ENCODE assay signal across 8 cellular contexts in genomic region chr9:129351642-129352151, GRCh38.
DNase-seq lines count a peak whose midpoint lies in the region; ATAC-seq, FAIRE-seq and TF ChIP-seq lines count a peak whose summit lies in the region.

No MANE protein-coding gene starts in this region.

- H3K27ac ChIP-seq in GM23338 (ENCODE audit: low read depth) (peak overlapping the region; percentile 76; the same call in 1 of the 2 replicates), gastroesophageal sphincter (peak overlapping the region in 3 of 4 donors; percentile 73 to 80 (median 74)), psoas muscle (peak overlapping the region; percentile 30)

- no peak for TF ChIP-seq POLR2A in gastroesophageal sphincter (IDR thresholded peaks at IDR 0.05)

- H3K9me2 ChIP-seq in GM23338 (ENCODE audit: insufficient read depth): no peaks in the 10 kb centered on the region

- H3K4me2 ChIP-seq in GM23338: peak overlapping the region; percentile 88

- H3K36me3 ChIP-seq in GM23338 (ENCODE audit: insufficient read depth) (no peaks in the 10 kb centered on the region), gastroesophageal sphincter (no peaks in the 10 kb centered on the region), psoas muscle (ENCODE audit: insufficient read depth in 1 of 2, low read depth in 1 of 2) (no peaks in the 10 kb centered on the region)

- intact Hi-C loops in psoas muscle (cut with DNase I): no loop called here

- no peaks in the 10 kb centered on the region for H4K20me1 ChIP-seq in GM23338 (replicated peaks; ENCODE audit: insufficient read depth)

- H3K79me2 ChIP-seq in GM23338 (replicated peaks; ENCODE audit: insufficient read depth): no peaks in the 10 kb centered on the region

- H3K4me3 ChIP-seq in GM23338: peak overlapping the region; percentile 85
- peak overlapping the region; percentile 15 to 54 for H3K4me3 ChIP-seq in gastroesophageal sphincter
- peak overlapping the region; percentile 46 for H3K4me3 ChIP-seq in psoas muscle

- DNase-seq in GM23338 (ENCODE audit: low spot score) (peak; percentile 73), T-cell (no peak), psoas muscle (no peak), foreskin melanocyte (no peak), frontal cortex (ENCODE audit: low spot score in 2 of 2) (no peak), putamen (ENCODE audit: low spot score) (no peak), NCI-H2029 (lab: John Stamatoyannopoulos, UW) (no peak)

- no peak for TF ChIP-seq EP300 in gastroesophageal sphincter (IDR thresholded peaks at IDR 0.05)

- peak overlapping the region; percentile 90 for H3K27ac Mint-ChIP-seq in GM23338
- no peak overlapping the region for H3K27ac Mint-ChIP-seq in T-cell

- H3K4me1 ChIP-seq in GM23338 (ENCODE audit: insufficient read depth): peaks cover 8% of the 10 kb centered on the region
- H3K4me1 ChIP-seq in gastroesophageal sphincter: peaks cover 0 to 34% (median 20%) of the 10 kb centered on the region in 3 donors
- H3K4me1 ChIP-seq in psoas muscle: peaks cover 7% of the 10 kb centered on the region

- peak overlapping the region; percentile 87; the same call in 1 of the 2 replicates for H2AFZ ChIP-seq in GM23338

- TF ChIP-seq CTCF in GM23338 (conservative IDR thresholded peaks at IDR 0.05; ENCODE audit: low read depth in 2 of 2) (no peak), gastroesophageal sphincter (IDR thresholded peaks at IDR 0.05) (no peak), psoas muscle (IDR thresholded peaks at IDR 0.05) (no peak)

- 2 to 6% methylated on average over 10 to 18 of the region's 21 CpGs for WGBS in gastroesophageal sphincter (ENCODE audit: low coverage in 1 of 2), 2 donors
- WGBS in psoas muscle, 3 donors: 20 to 31% (median 25%) methylated on average over 21 of the region's 21 CpGs

- H3K36me3 Mint-ChIP-seq in GM23338 (ENCODE audit: low read depth) (0 out of 3 replicates have a peak, but pooled peaks cover 4% of the 10 kb centered on the region), T-cell (no peaks in the 10 kb centered on the region)

- H3K4me3 Mint-ChIP-seq in GM23338 (peak overlapping the region; percentile 79), T-cell (peak overlapping the region; percentile 17 to 70 (median 34))

- H3K9me3 Mint-ChIP-seq in GM23338 (peaks cover 12% of the 10 kb centered on the region), T-cell (peaks cover 0 to 9% (median 6%) of the 10 kb centered on the region in 3 donors)

- ATAC-seq in GM23338: peak; percentile 29
- peak in 2 of 4 experiments; percentile 30 to 36 for ATAC-seq in T-cell (replicated peaks in 1 of 4)
- no peak for ATAC-seq in gastroesophageal sphincter
- ATAC-seq in psoas muscle: peak in 1 of 4 donors; percentile 27

- FAIRE-seq in frontal cortex (lab: Jason Lieb, UNC): no peak

- H3K27me3 ChIP-seq in GM23338 (ENCODE audit: insufficient read depth) (no peaks in the 10 kb centered on the region), gastroesophageal sphincter (peaks cover 7% of the 10 kb centered on the region), psoas muscle (ENCODE audit: insufficient read depth in 3 of 3, low read length in 2 of 3) (peaks cover 0 to 13% (median 8%) of the 10 kb centered on the region in 3 donors)

- POLR2A ChIA-PET in T-cell (lab: Charles Lee): no interaction called here

- H3F3A ChIP-seq in GM23338 (replicated peaks; ENCODE audit: low read depth): no peaks in the 10 kb centered on the region

- H3K9me3 ChIP-seq in gastroesophageal sphincter: peaks cover 0 to 10% (median 0%) of the 10 kb centered on the region in 3 donors
- no peaks in the 10 kb centered on the region for H3K9me3 ChIP-seq in psoas muscle

- peaks cover 25% of the 10 kb centered on the region for H3K4me1 Mint-ChIP-seq in GM23338
- peaks cover 5 to 9% (median 8%) of the 10 kb centered on the region in 3 donors for H3K4me1 Mint-ChIP-seq in T-cell

- H3K27me3 Mint-ChIP-seq in GM23338 (ENCODE audit: insufficient read depth, low read depth, poor library complexity) (peaks cover 13% of the 10 kb centered on the region), T-cell (peaks cover 0 to 11% of the 10 kb centered on the region in 2 donors)

- CTCF ChIA-PET in T-cell (lab: Charles Lee): no interaction called here

TF ChIP-seq in GM23338, 12 proteins besides CTCF, POLR2A, EP300 and RAD21 (continues in another document):
- no peak for TF ChIP-seq JUNB (IDR thresholded peaks at IDR 0.05; ENCODE audit: unreplicated experiment)
- no peak for TF ChIP-seq REST (IDR thresholded peaks at IDR 0.05; ENCODE audit: unreplicated experiment)
- TF ChIP-seq ZNF462 (CRISPR knock-in tag; IDR thresholded peaks at IDR 0.05): no peak
- TF ChIP-seq ZNF331 (CRISPR knock-in tag; IDR thresholded peaks at IDR 0.05; ENCODE audit: low read depth): no peak

Comparison
In these comparisons a context has a peak if more than half of its experiments do, and no peak if none do; other contexts are left out.
1. H3K4me3 ChIP-seq: peak in every context shown above with its lines; median percentile 85 in GM23338; 46 in psoas muscle; 34 in gastroesophageal sphincter.